ENCODE assay signal across 23 cellular contexts in genomic region chr14:69606258-69606657, GRCh38. TPM values are rescaled to one million over a fixed set of nuclear protein-coding genes. Genes with fewer than 3 reads are reported as not detected.
DNase-seq lines count a peak whose midpoint lies in the region; ATAC-seq, FAIRE-seq and TF ChIP-seq lines count a peak whose summit lies in the region.
"Had no signal": no experiment of that assay in that cellular context is flagged by ENCODE, and none has a peak within 500 bp of the region (broad histone marks: within the 10 kb centered on the region; RNA-seq: fewer than 3 reads in every experiment).

No MANE protein-coding gene starts in this region.

- H3K27ac ChIP-seq in IMR-90 (ENCODE audit: insufficient read depth, low read length) (no peak overlapping the region), VCaP (peak overlapping the region; percentile 23; the same call in 1 of the 2 replicates)
- H3K27ac ChIP-seq: BLaER1 treated with 17β-estradiol and CSF1 and Interleukin-3, amounts not matched to agents 10 nM and 100 nM; SK-N-MC had no signal

- H2BK20ac ChIP-seq in IMR-90 (ENCODE audit: low read depth, low read length), result no peak overlapping the region

- no peak for ATAC-seq in IMR-90 (ENCODE audit: low read depth)
- peak; percentile 52 for ATAC-seq in left colon
- peak; percentile 19 for ATAC-seq in sciatic nerve
- no peak for ATAC-seq in HG02870 (IDR thresholded peaks at IDR 0.05; ENCODE audit: unreplicated experiment)
- ATAC-seq: Panc1; stimulated activated naive B cell treated with anti-CD40 and anti-IgM and Interleukin-4, amounts not matched to agents 10 μg/mL and 1 μg/mL and 100 μg/mL, for 72 hours had no signal

- peaks cover 10 to 14% of the 10 kb centered on the region in 2 experiments for H3K79me1 ChIP-seq in IMR-90 (ENCODE audit: low read depth in 1 of 2, low read length in 2 of 2)

- no CpG with 5 or more reads among the region's 2 CpGs for whole genome bisulfite sequencing in IMR-90 (ENCODE audit: extremely low coverage in 2 of 2, insufficient read length in 1 of 2), 2 experiments

- H2AFZ ChIP-seq in IMR-90 (replicated peaks; ENCODE audit: low read length, poor library complexity), result no peak overlapping the region

- no peak overlapping the region for H2BK15ac ChIP-seq in IMR-90 (ENCODE audit: low read depth, low read length)

- no peak overlapping the region for H2AK9ac ChIP-seq in IMR-90 (replicated peaks; ENCODE audit: low read depth, low read length, poor library complexity)

- no peaks in the 10 kb centered on the region for H3K9me3 ChIP-seq in IMR-90 (ENCODE audit: control insufficient read depth, insufficient read depth, low read length)
- H3K9me3 ChIP-seq: BLaER1 treated with 17β-estradiol and CSF1 and Interleukin-3, amounts not matched to agents 10 nM and 100 nM had no signal

- no peak overlapping the region for H2BK120ac ChIP-seq in IMR-90 (ENCODE audit: low read depth, low read length)

- dilution Hi-C loops in IMR-90 (cut with HindIII; ENCODE audit: low sequenced_read_pairs, unreplicated experiment), result no loop called here

- no peak overlapping the region for H3K56ac ChIP-seq in IMR-90 (ENCODE audit: extremely low read depth, insufficient read depth, low read length)

- in situ Hi-C loops in IMR-90 (cut with MboI; ENCODE audit: low sequenced_read_pairs), result loop anchor here (5.0 kb wide), 1 partner anchor 111 kb away; no protein-coding TSS in a partner anchor

- CTCF ChIA-PET in IMR-90 (lab: Yijun Ruan, JAX), result interaction anchor here (2.6 kb wide), 1 partner anchor 121 kb away, joined by 12 read pairs; no protein-coding TSS in a partner anchor

- H4K5ac ChIP-seq in IMR-90 (ENCODE audit: low read depth, low read length), result 0 out of 2 replicates have a peak overlapping the region, but pooled peaks have one; percentile 38

- H4K20me1 ChIP-seq in IMR-90 (ENCODE audit: insufficient read depth, low read length), result 0 out of 2 replicates have a peak, but pooled peaks cover 3% of the 10 kb centered on the region
- H4K20me1 ChIP-seq: BLaER1 treated with 17β-estradiol and CSF1 and Interleukin-3, amounts not matched to agents 10 nM and 100 nM had no signal

- TF ChIP-seq POLR2A in IMR-90 (IDR thresholded peaks at IDR 0.05; ENCODE audit: low read depth, low read length), result no peak

- no peak overlapping the region for H3K9ac ChIP-seq in IMR-90 (ENCODE audit: low read depth, low read length)

- DNase-seq in IMR-90, result no peak
- peak; percentile 47 to 67 for DNase-seq in left colon
- DNase-seq in sciatic nerve (ENCODE audit: low spot score), result no peak
- DNase-seq in GOT3 (lab: John Stamatoyannopoulos, UW), result no peak
- no peak for DNase-seq in DMS 273 (lab: John Stamatoyannopoulos, UW; ENCODE audit: unreplicated experiment)
- DNase-seq in HTR-8/SVneo (ENCODE audit: insufficient read length, low spot score), result no peak
- DNase-seq: activated CD4-positive, alpha-beta T cell treated with anti-CD3 and anti-CD28 coated beads for 4 hours; activated naive CD4-positive, alpha-beta T cell treated with Interleukin-2 at 50 U/mL for 16 hours; DMS153; NCI-H1092 treated with DMSO at 0.1 percent for 48 hours; NCI-H2107; NCI-H524 treated with DMSO at 0.1 percent for 48 hours; stimulated activated CD4-positive, alpha-beta T cell treated with anti-CD3 and anti-CD28 coated beads, Interleukin-15, amount 100 ng/mL, for 24 hours; stimulated activated naive B cell treated with anti-CD40 and anti-IgM and Interleukin-4, amounts not matched to agents 10 μg/mL and 1 μg/mL and 100 μg/mL, for 72 hours; T1000 had no signal

- H4K8ac ChIP-seq in IMR-90 (ENCODE audit: low read depth in 2 of 2, low read length in 2 of 2), result no peak overlapping the region

- H3K9me1 ChIP-seq in IMR-90 (ENCODE audit: insufficient read depth, low read length), result peaks cover 8% of the 10 kb centered on the region; the same call in 1 of the 2 replicates

- BruUV-seq in IMR-90 (replicated peaks; lab: Mats Ljungman, UMichigan), result no TSS peak

- no peak overlapping the region for H3K23ac ChIP-seq in IMR-90 (ENCODE audit: low read depth, low read length)

- FAIRE-seq in HTR-8/SVneo (lab: Jason Lieb, UNC), result no peak
- FAIRE-seq: colon, frontal cortex had no signal

- no peak overlapping the region for H4K91ac ChIP-seq in IMR-90 (ENCODE audit: insufficient read depth, low read depth, low read length)

- H3K36me3 ChIP-seq in IMR-90 (ENCODE audit: control insufficient read depth, insufficient read depth, low read length), result no peaks in the 10 kb centered on the region
- H3K36me3 ChIP-seq: BLaER1 treated with 17β-estradiol and CSF1 and Interleukin-3, amounts not matched to agents 10 nM and 100 nM had no signal

- POLR2A ChIA-PET in IMR-90 (lab: Charles Lee; ENCODE audit: unreplicated experiment), result no interaction called here

- intact Hi-C loops in IMR-90 (cut with micrococcal nuclease) (no loop called here), left colon (cut with DNase I, micrococcal nuclease) (loop anchor here (5.0 to 10.0 kb wide), 2 partner anchors 106 to 109 kb away; no protein-coding TSS in a partner anchor), sciatic nerve (cut with DNase I) (no loop called here)

- no peaks in the 10 kb centered on the region for H3K27me3 ChIP-seq in IMR-90 (ENCODE audit: control insufficient read depth, insufficient read depth, low read length)
- H3K27me3 ChIP-seq: BLaER1 treated with 17β-estradiol and CSF1 and Interleukin-3, amounts not matched to agents 10 nM and 100 nM had no signal

- H2AK5ac ChIP-seq in IMR-90 (ENCODE audit: low read depth, low read length), result peak overlapping the region; percentile 15; the same call in 1 of the 2 replicates

- no peak overlapping the region for H3K4me3 ChIP-seq in IMR-90 (ENCODE audit: insufficient read depth, low read depth, low read length)
- H3K4me3 ChIP-seq: BLaER1 treated with 17β-estradiol and CSF1 and Interleukin-3, amounts not matched to agents 10 nM and 100 nM had no signal

- H3K4ac ChIP-seq in IMR-90 (ENCODE audit: low read depth, low read length), result no peak overlapping the region

- no peak overlapping the region for H2BK5ac ChIP-seq in IMR-90 (ENCODE audit: low read depth, low read length, poor library complexity, severe bottlenecking)

- no peak overlapping the region for H3K18ac ChIP-seq in IMR-90 (ENCODE audit: low read depth, low read length)

- TF ChIP-seq RAD21 in IMR-90 (IDR thresholded peaks at IDR 0.05; ENCODE audit: low read length), result no peak

- H3K4me1 ChIP-seq in IMR-90 (ENCODE audit: control insufficient read depth, insufficient read depth, low read length), result peaks cover 15% of the 10 kb centered on the region

- no peak for TF ChIP-seq CTCF in IMR-90 (conservative IDR thresholded peaks at IDR 0.05; ENCODE audit: low read depth, low read length)
- TF ChIP-seq CTCF in VCaP (conservative IDR thresholded peaks at IDR 0.05), result no peak

- no peak overlapping the region for H3K4me2 ChIP-seq in IMR-90 (ENCODE audit: low read depth, low read length)

- H3K14ac ChIP-seq in IMR-90 (replicated peaks; ENCODE audit: low read depth, low read length), result no peak overlapping the region

TF ChIP-seq in IMR-90, 13 proteins besides CTCF, POLR2A, EP300 and RAD21:
- peak; percentile 78 for TF ChIP-seq CEBPB (IDR thresholded peaks at IDR 0.05; ENCODE audit: low read depth, low read length)
- TF ChIP-seq FOS (IDR thresholded peaks at IDR 0.05; ENCODE audit: low read depth, low read length), result no peak

RNA-seq across cellular contexts. Expression of gene SUSD6, which starts 5.1 kb away (rescaled TPM):
- 2.3 and 2.5 TPM in 2 replicates for total RNA-seq in IMR-90 (2012; rRNA removed)
- 10.1 and 10.4 TPM in 2 replicates for polyA plus RNA-seq in IMR-90 (2012; rRNA removed)
- 5.9 and 7.7 TPM in 2 replicates for polyA plus RNA-seq in IMR-90 (2012; cell fraction: cytosol; rRNA removed)
- polyA plus RNA-seq in IMR-90 (2012; cell fraction: nucleus; rRNA removed; ENCODE audit: low replicate concordance), result 21.8 and 29.0 TPM in 2 replicates
- 10 to 100 TPM; 73.8 to 98.9 TPM for total RNA-seq in left colon
- total RNA-seq in sciatic nerve, result 68.9 TPM

RNA-seq across cellular contexts. Expression of gene CCDC177, which starts 31.6 kb away (rescaled TPM):
- total RNA-seq in IMR-90 (2012; rRNA removed), result not detected in 2 replicates
- not detected in 2 replicates for polyA plus RNA-seq in IMR-90 (2012; rRNA removed)
- polyA plus RNA-seq in IMR-90 (2012; cell fraction: cytosol; rRNA removed), result not detected in 2 replicates
- polyA plus RNA-seq in IMR-90 (2012; cell fraction: nucleus; rRNA removed; ENCODE audit: low replicate concordance), result not detected in 2 replicates
- total RNA-seq in left colon, result not detected
- total RNA-seq in sciatic nerve, result not detected
- total RNA-seq: mammary epithelial cell had no signal
- polyA plus RNA-seq: mammary epithelial cell had no signal

Comparison
In these comparisons a context has a peak if more than half of its experiments do, and no peak if none do; other contexts are left out.
1. ATAC-seq: peak in left colon (single experiment) and sciatic nerve (single experiment); none in IMR-90 (single experiment) and HG02870 (single experiment).
2. DNase-seq: peak in left colon (2 of 2); none in IMR-90 (single experiment), sciatic nerve (single experiment), GOT3 (single experiment), DMS 273 (single experiment) and HTR-8/SVneo (single experiment).
3. RNA of gene SUSD6, which starts 5.1 kb away (total RNA-seq): 73.8 to 98.9 TPM in left colon and 68.9 TPM in sciatic nerve (single experiment); 2.3 to 2.5 TPM in IMR-90; every median in the first group is over 10 times any median in the second.
4. intact Hi-C loops: an anchor here in left colon (5.0 to 10.0 kb wide); none called in IMR-90 and sciatic nerve.